Comparison of ENCODE assay signal across 1 cellular context in genomic region chr3:138329127-138329983, GRCh38.
A peak's percentile ranks its signal among the peaks of the same experiment; 100 is the strongest.
TF ChIP-seq lines count a peak whose summit lies in the region.

NME9 (minus strand) TSS chr3:138329851; CDS start chr3:138329335, 516 bp downstream.

TF ChIP-seq in HepG2, 621 proteins besides CTCF, POLR2A, EP300 and RAD21 (continued from another document and continues in another):
- TF ChIP-seq KMT2B (CRISPR knock-in tag; IDR thresholded peaks at IDR 0.05) (no peak), HNF4G (IDR thresholded peaks at IDR 0.05; ENCODE audit: borderline replicate concordance, low read depth, low read length) (no peak), HNF4G (CRISPR knock-in tag; IDR thresholded peaks at IDR 0.05; ENCODE audit: borderline replicate concordance, low read depth) (peak; percentile 36; the same call in 1 of the 2 replicates), RFX1 (IDR thresholded peaks at IDR 0.05) (peak; percentile 91), ZNF367 (CRISPR knock-in tag; IDR thresholded peaks at IDR 0.05; ENCODE audit: borderline replicate concordance) (no peak), ZNF503 (CRISPR knock-in tag; IDR thresholded peaks at IDR 0.05) (0 out of 2 replicates have a peak, but pooled peaks have one; percentile 32), ZNF235 (CRISPR knock-in tag; IDR thresholded peaks at IDR 0.05; ENCODE audit: borderline replicate concordance) (no peak), TEAD3 (CRISPR knock-in tag; optimal IDR thresholded peaks at IDR 0.05; ENCODE audit: borderline replicate concordance) (no peak), RFX3 (CRISPR knock-in tag; IDR thresholded peaks at IDR 0.05) (peak; percentile 98), ZNF136 (CRISPR knock-in tag; IDR thresholded peaks at IDR 0.05; ENCODE audit: low read depth) (no peak), CREM (IDR thresholded peaks at IDR 0.05) (no peak), CREM (CRISPR knock-in tag; IDR thresholded peaks at IDR 0.05) (no peak), ZNF446 (CRISPR knock-in tag; IDR thresholded peaks at IDR 0.05) (no peak), GABPB1 (CRISPR knock-in tag; IDR thresholded peaks at IDR 0.05) (peak; percentile 62; the same call in 1 of the 2 replicates), PHF21A (CRISPR knock-in tag; IDR thresholded peaks at IDR 0.05) (no peak), SUZ12 (IDR thresholded peaks at IDR 0.05; ENCODE audit: low read depth, low read length) (no peak), GMEB1 (CRISPR knock-in tag; IDR thresholded peaks at IDR 0.05; ENCODE audit: borderline replicate concordance) (peak; percentile 24; the same call in 1 of the 2 replicates), ZBTB38 (CRISPR knock-in tag; IDR thresholded peaks at IDR 0.05) (peak; percentile 36; the same call in 1 of the 2 replicates), TMF1 (CRISPR knock-in tag; IDR thresholded peaks at IDR 0.05; ENCODE audit: low read depth) (no peak), NFIC (IDR thresholded peaks at IDR 0.05; ENCODE audit: low read length) (no peak), ZFP36 (IDR thresholded peaks at IDR 0.05; ENCODE audit: borderline replicate concordance, low read depth, low read length, partially characterized antibody) (no peak), TARDBP (CRISPR knock-in tag; IDR thresholded peaks at IDR 0.05) (no peak), HIC2 (CRISPR knock-in tag; IDR thresholded peaks at IDR 0.05; ENCODE audit: low read depth) (no peak), ZFP90 (CRISPR knock-in tag; IDR thresholded peaks at IDR 0.05; ENCODE audit: borderline replicate concordance) (no peak), NFKB2 (CRISPR knock-in tag; IDR thresholded peaks at IDR 0.05; ENCODE audit: borderline replicate concordance) (peak; percentile 61; the same call in 1 of the 2 replicates), RNF2 (conservative IDR thresholded peaks at IDR 0.05; ENCODE audit: low read depth) (no peak), NR1H2 (CRISPR knock-in tag; IDR thresholded peaks at IDR 0.05; ENCODE audit: borderline replicate concordance, low read depth) (no peak), HOXA7 (CRISPR knock-in tag; IDR thresholded peaks at IDR 0.05) (no peak), CSRNP1 (CRISPR knock-in tag; IDR thresholded peaks at IDR 0.05) (peak; percentile 27; the same call in 1 of the 2 replicates), KLF16 (CRISPR knock-in tag; IDR thresholded peaks at IDR 0.05) (no peak), HHEX (CRISPR knock-in tag; IDR thresholded peaks at IDR 0.05) (no peak), ZNF33A (CRISPR knock-in tag; IDR thresholded peaks at IDR 0.05; ENCODE audit: borderline replicate concordance) (0 out of 2 replicates have a peak, but pooled peaks have one; percentile 33), ZNF34 (CRISPR knock-in tag; IDR thresholded peaks at IDR 0.05; ENCODE audit: borderline replicate concordance) (0 out of 2 replicates have a peak, but pooled peaks have one; percentile 34), KDM6A (CRISPR knock-in tag; IDR thresholded peaks at IDR 0.05; ENCODE audit: low read depth) (no peak), GZF1 (CRISPR knock-in tag; IDR thresholded peaks at IDR 0.05) (no peak), ZFY (CRISPR knock-in tag; IDR thresholded peaks at IDR 0.05) (peak; percentile 47), MATR3 (CRISPR knock-in tag; IDR thresholded peaks at IDR 0.05) (no peak), GFI1 (CRISPR knock-in tag; IDR thresholded peaks at IDR 0.05; ENCODE audit: borderline replicate concordance) (0 out of 2 replicates have a peak, but pooled peaks have one; percentile 39), LCORL (IDR thresholded peaks at IDR 0.05) (no peak), LCORL (CRISPR knock-in tag; IDR thresholded peaks at IDR 0.05) (peak; percentile 31; the same call in 1 of the 2 replicates), ERF (CRISPR knock-in tag; IDR thresholded peaks at IDR 0.05) (peak; percentile 29; the same call in 1 of the 2 replicates), ZNF781 (CRISPR knock-in tag; IDR thresholded peaks at IDR 0.05; ENCODE audit: borderline replicate concordance, not compliant biosample characterization) (no peak), CENPX (CRISPR knock-in tag; IDR thresholded peaks at IDR 0.05) (no peak), NR2F6 (IDR thresholded peaks at IDR 0.05) (no peak), NR2F6 (CRISPR knock-in tag; IDR thresholded peaks at IDR 0.05) (0 out of 2 replicates have a peak, but pooled peaks have one; percentile 24), MED13 (CRISPR knock-in tag; IDR thresholded peaks at IDR 0.05) (no peak), FUBP1 (CRISPR knock-in tag; IDR thresholded peaks at IDR 0.05; ENCODE audit: borderline replicate concordance) (no peak), ZNF234 (CRISPR knock-in tag; conservative IDR thresholded peaks at IDR 0.05) (no peak)
- TF ChIP-seq, protein P1, sequence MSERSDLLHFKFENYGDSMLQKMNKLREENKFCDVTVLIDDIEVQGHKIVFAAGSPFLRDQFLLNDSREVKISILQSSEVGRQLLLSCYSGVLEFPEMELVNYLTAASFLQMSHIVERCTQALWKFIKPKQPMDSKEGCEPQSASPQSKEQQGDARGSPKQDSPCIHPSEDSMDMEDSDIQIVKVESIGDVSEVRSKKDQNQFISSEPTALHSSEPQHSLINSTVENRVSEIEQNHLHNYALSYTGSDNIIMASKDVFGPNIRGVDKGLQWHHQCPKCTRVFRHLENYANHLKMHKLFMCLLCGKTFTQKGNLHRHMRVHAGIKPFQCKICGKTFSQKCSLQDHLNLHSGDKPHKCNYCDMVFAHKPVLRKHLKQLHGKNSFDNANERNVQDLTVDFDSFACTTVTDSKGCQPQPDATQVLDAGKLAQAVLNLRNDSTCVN (CRISPR knock-in tag; IDR thresholded peaks at IDR 0.05; ENCODE audit: borderline replicate concordance): no peak
- TF ChIP-seq, protein P2, sequence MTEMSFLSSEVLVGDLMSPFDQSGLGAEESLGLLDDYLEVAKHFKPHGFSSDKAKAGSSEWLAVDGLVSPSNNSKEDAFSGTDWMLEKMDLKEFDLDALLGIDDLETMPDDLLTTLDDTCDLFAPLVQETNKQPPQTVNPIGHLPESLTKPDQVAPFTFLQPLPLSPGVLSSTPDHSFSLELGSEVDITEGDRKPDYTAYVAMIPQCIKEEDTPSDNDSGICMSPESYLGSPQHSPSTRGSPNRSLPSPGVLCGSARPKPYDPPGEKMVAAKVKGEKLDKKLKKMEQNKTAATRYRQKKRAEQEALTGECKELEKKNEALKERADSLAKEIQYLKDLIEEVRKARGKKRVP (CRISPR knock-in tag; IDR thresholded peaks at IDR 0.05): no peak
- TF ChIP-seq, protein P3, sequence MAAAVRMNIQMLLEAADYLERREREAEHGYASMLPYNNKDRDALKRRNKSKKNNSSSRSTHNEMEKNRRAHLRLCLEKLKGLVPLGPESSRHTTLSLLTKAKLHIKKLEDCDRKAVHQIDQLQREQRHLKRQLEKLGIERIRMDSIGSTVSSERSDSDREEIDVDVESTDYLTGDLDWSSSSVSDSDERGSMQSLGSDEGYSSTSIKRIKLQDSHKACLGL (CRISPR knock-in tag; IDR thresholded peaks at IDR 0.05): peak; percentile 47; the same call in 1 of the 2 replicates
- TF ChIP-seq, protein P4, sequence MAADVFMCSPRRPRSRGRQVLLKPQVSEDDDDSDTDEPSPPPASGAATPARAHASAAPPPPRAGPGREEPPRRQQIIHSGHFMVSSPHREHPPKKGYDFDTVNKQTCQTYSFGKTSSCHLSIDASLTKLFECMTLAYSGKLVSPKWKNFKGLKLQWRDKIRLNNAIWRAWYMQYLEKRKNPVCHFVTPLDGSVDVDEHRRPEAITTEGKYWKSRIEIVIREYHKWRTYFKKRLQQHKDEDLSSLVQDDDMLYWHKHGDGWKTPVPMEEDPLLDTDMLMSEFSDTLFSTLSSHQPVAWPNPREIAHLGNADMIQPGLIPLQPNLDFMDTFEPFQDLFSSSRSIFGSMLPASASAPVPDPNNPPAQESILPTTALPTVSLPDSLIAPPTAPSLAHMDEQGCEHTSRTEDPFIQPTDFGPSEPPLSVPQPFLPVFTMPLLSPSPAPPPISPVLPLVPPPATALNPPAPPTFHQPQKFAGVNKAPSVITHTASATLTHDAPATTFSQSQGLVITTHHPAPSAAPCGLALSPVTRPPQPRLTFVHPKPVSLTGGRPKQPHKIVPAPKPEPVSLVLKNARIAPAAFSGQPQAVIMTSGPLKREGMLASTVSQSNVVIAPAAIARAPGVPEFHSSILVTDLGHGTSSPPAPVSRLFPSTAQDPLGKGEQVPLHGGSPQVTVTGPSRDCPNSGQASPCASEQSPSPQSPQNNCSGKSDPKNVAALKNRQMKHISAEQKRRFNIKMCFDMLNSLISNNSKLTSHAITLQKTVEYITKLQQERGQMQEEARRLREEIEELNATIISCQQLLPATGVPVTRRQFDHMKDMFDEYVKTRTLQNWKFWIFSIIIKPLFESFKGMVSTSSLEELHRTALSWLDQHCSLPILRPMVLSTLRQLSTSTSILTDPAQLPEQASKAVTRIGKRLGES (CRISPR knock-in tag; IDR thresholded peaks at IDR 0.05; ENCODE audit: borderline replicate concordance): no peak
- TF ChIP-seq, protein P5, sequence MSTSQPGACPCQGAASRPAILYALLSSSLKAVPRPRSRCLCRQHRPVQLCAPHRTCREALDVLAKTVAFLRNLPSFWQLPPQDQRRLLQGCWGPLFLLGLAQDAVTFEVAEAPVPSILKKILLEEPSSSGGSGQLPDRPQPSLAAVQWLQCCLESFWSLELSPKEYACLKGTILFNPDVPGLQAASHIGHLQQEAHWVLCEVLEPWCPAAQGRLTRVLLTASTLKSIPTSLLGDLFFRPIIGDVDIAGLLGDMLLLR (CRISPR knock-in tag; IDR thresholded peaks at IDR 0.05): peak; percentile 53; the same call in 1 of the 2 replicates
